7 cellular contexts compared by ENCODE assay signal in genomic region chr17:58577696-58578095, GRCh38.
DNase-seq lines count a peak whose midpoint lies in the region; ATAC-seq and TF ChIP-seq lines count a peak whose summit lies in the region.

No MANE protein-coding gene starts in this region.

- H3K27ac ChIP-seq in lower lobe of right lung = no peak overlapping the region

- DNase-seq in NCI-H1105 treated with DMSO at 0.1 percent for 48 hours (lab: John Stamatoyannopoulos, UW) (peak; percentile 23), activated B cell treated with CpG ODN at 0.5 μM for 24 hours (peak; percentile 17), chondrocyte (ENCODE audit: low spot score) (no peak), lower lobe of right lung (peak; percentile 55)
- DNase-seq in stimulated activated CD8-positive, alpha-beta memory T cell treated with anti-CD3 and anti-CD28 coated beads, Interleukin-15, amount 100 ng/mL, for 4 hours (ENCODE audit: low read depth in 2 of 2) = peak; percentile 21 to 33

- no peaks in the 10 kb centered on the region for H3K4me1 ChIP-seq in lower lobe of right lung

- no peaks in the 10 kb centered on the region for H3K36me3 ChIP-seq in lower lobe of right lung

- no peaks in the 10 kb centered on the region for H3K9me3 ChIP-seq in lower lobe of right lung

- H3K9me3 Mint-ChIP-seq in activated B cell treated with CpG ODN at 0.5 μM for 24 hours = no peaks in the 10 kb centered on the region
- no peaks in the 10 kb centered on the region for H3K9me3 Mint-ChIP-seq in chondrocyte (ENCODE audit: low read depth)

- ATAC-seq in activated B cell treated with CpG ODN at 0.5 μM for 24 hours (ENCODE audit: low read depth) = no peak
- ATAC-seq in lower lobe of right lung = peak in 1 of 2 donors; percentile 41
- no peak for ATAC-seq in GM21786 (IDR thresholded peaks at IDR 0.05; ENCODE audit: unreplicated experiment)

- H3K4me3 ChIP-seq in GM12875 (ENCODE audit: low read depth, low read length) (no peak overlapping the region), lower lobe of right lung (no peak overlapping the region)

- POLR2A ChIA-PET in activated B cell treated with CpG ODN at 0.5 μM for 24 hours (lab: Charles Lee) = no interaction called here

- CTCF ChIA-PET in activated B cell treated with CpG ODN at 0.5 μM for 24 hours (lab: Charles Lee) = interaction anchor here (0.7 to 2.9 kb wide), 7 partner anchors 13 to 427 kb away, joined by 3 to 12 read pairs (median 3); no protein-coding TSS in a partner anchor

- H3K36me3 Mint-ChIP-seq in activated B cell treated with CpG ODN at 0.5 μM for 24 hours (ENCODE audit: low read depth) (no peaks in the 10 kb centered on the region), chondrocyte (ENCODE audit: low read depth) (no peaks in the 10 kb centered on the region)

- no peaks in the 10 kb centered on the region for H3K27me3 Mint-ChIP-seq in activated B cell treated with CpG ODN at 0.5 μM for 24 hours
- no peaks in the 10 kb centered on the region for H3K27me3 Mint-ChIP-seq in chondrocyte (ENCODE audit: low read depth)

- intact Hi-C loops in activated B cell treated with CpG ODN at 0.5 μM for 24 hours (cut with micrococcal nuclease) (loop anchor here (2.0 kb wide), 1 partner anchor 59 kb away; no protein-coding TSS in a partner anchor), lower lobe of right lung (cut with DNase I) (no loop called here)

- H3K4me1 Mint-ChIP-seq in activated B cell treated with CpG ODN at 0.5 μM for 24 hours = no peaks in the 10 kb centered on the region
- H3K4me1 Mint-ChIP-seq in chondrocyte (ENCODE audit: low read depth) = peaks cover 21% of the 10 kb centered on the region

- H3K4me3 Mint-ChIP-seq in activated B cell treated with CpG ODN at 0.5 μM for 24 hours = no peak overlapping the region
- no peak overlapping the region for H3K4me3 Mint-ChIP-seq in chondrocyte (ENCODE audit: unreplicated experiment)

- H3K27ac Mint-ChIP-seq in activated B cell treated with CpG ODN at 0.5 μM for 24 hours (no peak overlapping the region), chondrocyte (ENCODE audit: unreplicated experiment) (no peak overlapping the region)

- peak; percentile 77 for TF ChIP-seq CTCF in GM12875 (IDR thresholded peaks at IDR 0.05; ENCODE audit: borderline replicate concordance, insufficient read depth, low read depth, low read length)
- TF ChIP-seq CTCF in activated B cell treated with CpG ODN at 0.5 μM for 24 hours (IDR thresholded peaks at IDR 0.05) = no peak
- peak; percentile 77 for TF ChIP-seq CTCF in chondrocyte (IDR thresholded peaks at IDR 0.05)
- peak; percentile 60 for TF ChIP-seq CTCF in lower lobe of right lung (IDR thresholded peaks at IDR 0.05)

- no peaks in the 10 kb centered on the region for H3K27me3 ChIP-seq in lower lobe of right lung (ENCODE audit: low read depth)
